1 cellular context compared by ENCODE assay signal in genomic region chr19:42292042-42292960, GRCh38.
TF ChIP-seq lines count a peak whose summit lies in the region.

No MANE protein-coding gene starts in this region.

TF ChIP-seq in K562, 482 proteins besides CTCF, POLR2A, EP300 and RAD21:
- TF ChIP-seq NR3C1 (CRISPR knock-in tag; IDR thresholded peaks at IDR 0.05) (no peak), POLR2G (IDR thresholded peaks at IDR 0.05; ENCODE audit: low read depth, low read length) (peak; percentile 39)
